16 cellular contexts compared by ENCODE assay signal in the genomic region with DNA sequence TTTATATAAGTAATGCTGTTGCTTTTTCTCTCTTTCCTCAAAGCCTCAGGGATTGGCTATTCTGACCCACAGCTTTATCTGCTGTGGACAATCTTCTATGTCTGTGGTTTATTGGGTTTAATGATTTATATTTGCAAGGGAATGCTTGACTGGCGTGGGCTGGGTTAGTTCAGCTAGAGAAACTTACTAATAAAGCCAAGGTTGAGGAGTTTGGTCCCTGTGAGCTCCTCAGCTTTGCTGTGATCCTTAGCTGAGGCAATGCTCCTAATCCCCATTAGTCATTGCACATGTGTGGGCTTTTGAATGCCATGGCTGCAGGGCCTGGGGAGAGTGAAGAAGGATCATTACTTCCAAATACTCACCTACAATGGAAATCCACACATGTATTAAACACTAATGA.
"Had no signal": no experiment of that assay in that cellular context is flagged by ENCODE, and none has a peak within 500 bp of the region (broad histone marks: within the 10 kb centered on the region; RNA-seq: fewer than 3 reads in every experiment).

No MANE protein-coding gene starts in this region.

- H3K4me1 ChIP-seq: colonic mucosa, left ventricle myocardium inferior, parathyroid adenoma, thyroid gland had no signal

- H3K27ac ChIP-seq: colonic mucosa, left ventricle myocardium inferior, neutrophil, parathyroid adenoma, thyroid gland had no signal

- H3K36me3 ChIP-seq: colonic mucosa, left ventricle myocardium inferior, neutrophil, thyroid gland had no signal

- H3K79me2 ChIP-seq: parathyroid adenoma had no signal

- H2AFZ ChIP-seq: parathyroid adenoma had no signal

- H3K9ac ChIP-seq: parathyroid adenoma had no signal

- H3K9me3 ChIP-seq: colonic mucosa, neutrophil, thyroid gland had no signal

- DNase-seq: activated CD4-positive, alpha-beta T cell treated with anti-CD3 and anti-CD28 coated beads, Interleukin-2, amount 50 U/mL, for 4 hours; activated naive CD4-positive, alpha-beta T cell treated with anti-CD3 and anti-CD28 coated beads, Interleukin-2, amount 50 U/mL, for 16 hours; activated T-cell treated with anti-CD3 and anti-CD28 coated beads, Interleukin-2, amount 50 U/mL, for 1 hour; central memory CD4-positive, alpha-beta T cell; colonic mucosa; effector CD4-positive, alpha-beta T cell; left ventricle myocardium inferior; naive thymus-derived CD8-positive, alpha-beta T cell; stimulated activated CD4-positive, alpha-beta T cell treated with anti-CD3 and anti-CD28 coated beads, Interleukin-15, amount 100 ng/mL, for 24 hours; stimulated activated CD4-positive, alpha-beta T cell treated with anti-CD3 and anti-CD28 coated beads, Interleukin-4, amount 100 ng/mL, for 1 hour; stimulated activated naive B cell treated with anti-CD40 and anti-IgM and Interleukin-4, amounts not matched to agents 10 μg/mL and 1 μg/mL and 100 μg/mL, for 72 hours; T-helper 2 cell; thyroid gland had no signal

- ATAC-seq: activated CD4-positive, CD25-positive, alpha-beta regulatory T cell treated with anti-CD3 and anti-CD28 coated beads, Interleukin-2, amount 50 U/mL, for 24 hours; naive thymus-derived CD8-positive, alpha-beta T cell; stimulated activated naive B cell treated with anti-CD40 and anti-IgM and Interleukin-4, amounts not matched to agents 10 μg/mL and 1 μg/mL and 100 μg/mL, for 72 hours had no signal

- H3K27me3 ChIP-seq: colonic mucosa, neutrophil, thyroid gland had no signal

- H3K4me3 ChIP-seq: colonic mucosa, left ventricle myocardium inferior, thyroid gland had no signal
